In genomic region chr22:35921777-35922176, GRCh38 we compare ENCODE assay signal across 8 cellular contexts.
DNase-seq lines count a peak whose midpoint lies in the region; ATAC-seq, FAIRE-seq and TF ChIP-seq lines count a peak whose summit lies in the region.

No MANE protein-coding gene starts in this region.

- H3K36me3 ChIP-seq in mucosa of descending colon (ENCODE audit: low read depth) (no peaks in the 10 kb centered on the region), thyroid gland (no peaks in the 10 kb centered on the region)

- H3K4me3 ChIP-seq in mucosa of descending colon (no peak overlapping the region), thyroid gland (replicated peaks in 1 of 3) (no peak overlapping the region)

- no peak overlapping the region for H3K4me3 Mint-ChIP-seq in endothelial cell (ENCODE audit: unreplicated experiment)

- H3K9me3 ChIP-seq in mucosa of descending colon (no peaks in the 10 kb centered on the region), thyroid gland (no peaks in the 10 kb centered on the region)

- ATAC-seq in mucosa of descending colon, result peak; percentile 95
- no peak for ATAC-seq in HG03457 (IDR thresholded peaks at IDR 0.05; ENCODE audit: unreplicated experiment)

- no peaks in the 10 kb centered on the region for H3K9me3 Mint-ChIP-seq in endothelial cell (ENCODE audit: unreplicated experiment)

- no peak for TF ChIP-seq POLR2A in thyroid gland (IDR thresholded peaks at IDR 0.05)

- intact Hi-C loops in mucosa of descending colon (cut with DNase I, micrococcal nuclease), result loop anchor here (10.0 kb wide), 3 partner anchors 287 to 487 kb away; no protein-coding TSS in a partner anchor
- intact Hi-C loops in thyroid gland (cut with DNase I), result no loop called here

- no peaks in the 10 kb centered on the region for H3K27me3 ChIP-seq in thyroid gland

- no peaks in the 10 kb centered on the region for H3K36me3 Mint-ChIP-seq in endothelial cell (ENCODE audit: low read depth, unreplicated experiment)

- DNase-seq in activated gamma-delta T cell treated with Interleukin-2 at 50 U/mL for 16 hours (peak; percentile 14), activated gamma-delta T cell (lab: John Stamatoyannopoulos, UW) (no peak), NCI-H1105 treated with DMSO at 0.1 percent for 48 hours (lab: John Stamatoyannopoulos, UW) (peak; percentile 27), endothelial cell (ENCODE audit: low spot score) (peak; percentile 53), mucosa of descending colon (peak in 1 of 3 donors; percentile 79), thyroid gland (peak; percentile 66 to 68)

- H3K27ac Mint-ChIP-seq in endothelial cell (ENCODE audit: unreplicated experiment), result peak overlapping the region; percentile 61

- peak; percentile 86 for FAIRE-seq in TTC549 (lab: Jason Lieb, UNC)

- peak overlapping the region in 2 of 3 donors; percentile 27 to 39 for H3K27ac ChIP-seq in thyroid gland

- no peaks in the 10 kb centered on the region for H3K27me3 Mint-ChIP-seq in endothelial cell (ENCODE audit: unreplicated experiment)

- H3K4me1 ChIP-seq in mucosa of descending colon (ENCODE audit: low read depth), result peaks cover 6% of the 10 kb centered on the region
- peaks cover 18 to 35% of the 10 kb centered on the region in 2 donors for H3K4me1 ChIP-seq in thyroid gland

- TF ChIP-seq CTCF in endothelial cell (IDR thresholded peaks at IDR 0.05; ENCODE audit: unreplicated experiment) (no peak), mucosa of descending colon (IDR thresholded peaks at IDR 0.05) (no peak), thyroid gland (IDR thresholded peaks at IDR 0.05) (peak in 5 of 6 experiments; percentile 34 to 84 (median 68))

- peaks cover 28% of the 10 kb centered on the region for H3K4me1 Mint-ChIP-seq in endothelial cell (ENCODE audit: unreplicated experiment)

Comparison
In these comparisons a context has a peak if more than half of its experiments do, and no peak if none do; other contexts are left out.
1. CTCF ChIP-seq: peak in thyroid gland (5 of 6); none in endothelial cell (single experiment) and mucosa of descending colon (single experiment).